ENCODE assay signal across 10 cellular contexts in the genomic region with DNA sequence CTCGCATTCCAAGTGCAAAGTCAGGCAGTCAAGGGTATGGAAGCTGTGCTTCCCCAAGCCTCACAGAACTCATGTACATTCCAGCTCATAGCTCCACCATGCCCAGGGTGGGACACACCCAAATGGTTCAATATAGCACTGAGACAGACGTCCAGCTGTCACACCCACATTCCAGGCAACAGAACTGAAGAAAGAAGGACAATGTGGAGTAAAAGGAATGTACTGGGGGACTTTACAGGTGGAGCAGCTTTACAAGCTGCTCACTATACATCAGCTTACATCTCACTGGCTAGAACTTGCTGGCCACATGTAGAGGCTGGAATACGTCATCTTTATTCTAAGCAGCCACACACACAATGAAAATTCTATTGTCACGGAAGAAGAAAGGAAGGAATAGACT.
DNase-seq lines count a peak whose midpoint lies in the region; ATAC-seq, FAIRE-seq and TF ChIP-seq lines count a peak whose summit lies in the region.
"Had no signal": no experiment of that assay in that cellular context is flagged by ENCODE, and none has a peak within 500 bp of the region (broad histone marks: within the 10 kb centered on the region; RNA-seq: fewer than 3 reads in every experiment).

No MANE protein-coding gene starts in this region.

- intact Hi-C loops in mucosa of descending colon (cut with DNase I, micrococcal nuclease) = no loop called here

- no peak overlapping the region for H3K18ac ChIP-seq in H1 (ENCODE audit: extremely low read depth, low read length)

- H3K79me2 ChIP-seq in H1 (ENCODE audit: control insufficient read depth in 1 of 2, insufficient read depth in 2 of 2, low read length in 2 of 2) = no peaks in the 10 kb centered on the region; a peak in 1 of 4 replicates

- no peak overlapping the region for H3K14ac ChIP-seq in H1 (ENCODE audit: insufficient read length)

- H2BK20ac ChIP-seq in H1 (ENCODE audit: low read length) = no peak overlapping the region

- H2AFZ ChIP-seq in H1 (ENCODE audit: low read length) = no peak overlapping the region

- H4K91ac ChIP-seq in H1 (replicated peaks; ENCODE audit: insufficient read length, low read length) = no peak overlapping the region

- no peak overlapping the region for H3K56ac ChIP-seq in H1 (replicated peaks; ENCODE audit: insufficient read length, low read depth, low read length)

- peak; percentile 20 for DNase-seq in AG20443 (ENCODE audit: low spot score)
- DNase-seq in HS-27A (ENCODE audit: low read depth) = peak; percentile 34
- DNase-seq in H1 (ENCODE audit: low read depth in 1 of 2, low spot score in 2 of 2) = no peak
- DNase-seq in mucosa of descending colon = peak in 2 of 3 donors; percentile 35 to 52
- no peak for DNase-seq in MV-4-11 (lab: John Stamatoyannopoulos, UW)
- DNase-seq in Kasumi-1 (lab: John Stamatoyannopoulos, UW) = no peak
- no peak for DNase-seq in hippocampal formation (lab: John Stamatoyannopoulos, UW)
- DNase-seq: activated naive CD4-positive, alpha-beta T cell treated with anti-CD3 and anti-CD28 coated beads for 36 hours; NCI-H187 had no signal

- no peaks in the 10 kb centered on the region for H3K23me2 ChIP-seq in H1 (ENCODE audit: low read depth, low read length)

- 86% methylated on average over 4 of the region's 4 CpGs; no CpG with 5 or more reads in 1 of the 2 experiments for WGBS in H1 (ENCODE audit: extremely low coverage in 1 of 2, insufficient coverage in 1 of 2, insufficient read length in 1 of 2, insufficient replicate concordance in 2 of 2, low coverage in 1 of 2, low lambda C conversion rate in 2 of 2, missing lambda C conversion rate in 1 of 2), 2 experiments

- H2BK5ac ChIP-seq in H1 (ENCODE audit: low read depth, low read length) = no peak overlapping the region

- TF ChIP-seq CTCF in H1 (IDR thresholded peaks at IDR 0.05; ENCODE audit: control extremely low read depth in 1 of 3, insufficient read depth in 1 of 3, low read depth in 1 of 3, low read length in 3 of 3) = no peak
- TF ChIP-seq CTCF in mucosa of descending colon (IDR thresholded peaks at IDR 0.05) = no peak

- no peak overlapping the region for H3K4me3 ChIP-seq in H1 (ENCODE audit: extremely low read depth in 1 of 4, insufficient read depth in 2 of 4, low read depth in 3 of 4, low read length in 4 of 4)
- H3K4me3 ChIP-seq in mucosa of descending colon = no peak overlapping the region

- H3K9ac ChIP-seq in H1 (replicated peaks in 1 of 4; ENCODE audit: extremely low read depth in 1 of 4, low read depth in 3 of 4, low read length in 3 of 4) = no peak overlapping the region

- no peak for TF ChIP-seq RAD21 in H1 (IDR thresholded peaks at IDR 0.05 in 1 of 2, conservative IDR thresholded peaks at IDR 0.05 in 1 of 2; ENCODE audit: low read depth in 2 of 2, low read length in 2 of 2)

- H4K20me1 ChIP-seq in H1 (replicated peaks in 1 of 2; ENCODE audit: control insufficient read depth in 1 of 2, insufficient read depth in 2 of 2, low read length in 2 of 2) = no peaks in the 10 kb centered on the region

- no peaks in the 10 kb centered on the region for H3K9me3 ChIP-seq in H1 (ENCODE audit: insufficient read depth in 2 of 2, low read depth in 1 of 2, low read length in 1 of 2)
- no peaks in the 10 kb centered on the region for H3K9me3 ChIP-seq in mucosa of descending colon

- H3K4ac ChIP-seq in H1 (replicated peaks; ENCODE audit: insufficient read length, low read depth, low read length) = no peak overlapping the region

- H3K36me3 ChIP-seq in H1 (ENCODE audit: control insufficient read depth in 2 of 4, insufficient read depth in 4 of 4, low read length in 3 of 4) (no peaks in the 10 kb centered on the region), mucosa of descending colon (ENCODE audit: low read depth) (no peaks in the 10 kb centered on the region)

- POLR2A ChIA-PET in H1 (lab: Charles Lee; ENCODE audit: partially characterized antibody) = interaction anchor here (0.5 to 1.2 kb wide), 2 partner anchors 27 to 72 kb away, joined by 3 to 6 read pairs; no protein-coding TSS in a partner anchor

- ATAC-seq in mucosa of descending colon = peak; percentile 95
- ATAC-seq in GM19324 (IDR thresholded peaks at IDR 0.05; ENCODE audit: low FRiP score, unreplicated experiment) = no peak

- H3K79me1 ChIP-seq in H1 (ENCODE audit: low read depth, low read length) = no peaks in the 10 kb centered on the region

- no peak overlapping the region for H3K23ac ChIP-seq in H1 (ENCODE audit: insufficient read length)

- no peak overlapping the region for H4K5ac ChIP-seq in H1 (ENCODE audit: insufficient read length, low read depth, low read length)

- H3K4me1 ChIP-seq in H1 (replicated peaks in 1 of 4; ENCODE audit: control insufficient read depth in 3 of 4, insufficient read depth in 4 of 4, low read length in 3 of 4) = 0 out of 7 replicates have a peak, but pooled peaks cover 0 to 2% (median 0%) of the 10 kb centered on the region in 4 experiments
- H3K4me1 ChIP-seq in mucosa of descending colon (ENCODE audit: low read depth) = peaks cover 4% of the 10 kb centered on the region

- H3K4me2 ChIP-seq in H1 (ENCODE audit: insufficient read depth in 1 of 2, low read depth in 2 of 2, low read length in 2 of 2) = no peak overlapping the region

- no peak for TF ChIP-seq EP300 in H1 (IDR thresholded peaks at IDR 0.05; ENCODE audit: borderline replicate concordance in 1 of 2, low read depth in 2 of 2, low read length in 2 of 2)

- no peak overlapping the region for H2BK120ac ChIP-seq in H1 (replicated peaks; ENCODE audit: low read depth, low read length)

- no peak overlapping the region for H3K27ac ChIP-seq in H1 (ENCODE audit: low read depth, low read length)

- FAIRE-seq in H1 (lab: Jason Lieb, UNC) = no peak

- no peak overlapping the region; the same call in 1 of the 2 replicates for H2BK12ac ChIP-seq in H1 (ENCODE audit: low read depth, low read length)

- H4K8ac ChIP-seq in H1 (ENCODE audit: extremely low read depth, insufficient read depth, low read length) = no peak overlapping the region

- CTCF ChIA-PET in H1 (lab: Charles Lee; ENCODE audit: partially characterized antibody) = interaction anchor here (0.6 to 2.4 kb wide), 4 partner anchors 8 to 644 kb away, joined by 3 to 8 read pairs (median 4); no protein-coding TSS in a partner anchor

- H2AK5ac ChIP-seq in H1 (ENCODE audit: low read depth, low read length) = no peak overlapping the region

- no peaks in the 10 kb centered on the region for H3K27me3 ChIP-seq in H1 (replicated peaks in 1 of 4; ENCODE audit: control insufficient read depth in 3 of 4, extremely low read depth in 1 of 4, insufficient read depth in 3 of 4, low read length in 3 of 4)

- no peak overlapping the region for H2BK15ac ChIP-seq in H1 (ENCODE audit: low read length)

- TF ChIP-seq POLR2A in H1 (IDR thresholded peaks at IDR 0.05; ENCODE audit: control extremely low read depth in 1 of 2, low read depth in 2 of 2, low read length in 2 of 2) = no peak

TF ChIP-seq in H1, 55 proteins besides CTCF, POLR2A, EP300 and RAD21:
- TF ChIP-seq TEAD4 (IDR thresholded peaks at IDR 0.05; ENCODE audit: low read depth, low read length) = 0 out of 2 replicates have a peak, but pooled peaks have one; percentile 34
- TF ChIP-seq EGR1 (IDR thresholded peaks at IDR 0.05; ENCODE audit: borderline replicate concordance, low read depth, low read length) = no peak
- no peak for TF ChIP-seq RNF2 (IDR thresholded peaks at IDR 0.05; ENCODE audit: borderline replicate concordance, low read depth, low read length, missing control alignments, poor library complexity, severe bottlenecking)

Comparison
In these comparisons a context has a peak if more than half of its experiments do, and no peak if none do; other contexts are left out.
1. DNase-seq: peak in AG20443 (single experiment), HS-27A (single experiment) and mucosa of descending colon (2 of 3); none in H1 (0 of 2), MV-4-11 (single experiment), Kasumi-1 (0 of 2) and hippocampal formation (0 of 2).